ENCODE assay signal across 24 cellular contexts in the genomic region with DNA sequence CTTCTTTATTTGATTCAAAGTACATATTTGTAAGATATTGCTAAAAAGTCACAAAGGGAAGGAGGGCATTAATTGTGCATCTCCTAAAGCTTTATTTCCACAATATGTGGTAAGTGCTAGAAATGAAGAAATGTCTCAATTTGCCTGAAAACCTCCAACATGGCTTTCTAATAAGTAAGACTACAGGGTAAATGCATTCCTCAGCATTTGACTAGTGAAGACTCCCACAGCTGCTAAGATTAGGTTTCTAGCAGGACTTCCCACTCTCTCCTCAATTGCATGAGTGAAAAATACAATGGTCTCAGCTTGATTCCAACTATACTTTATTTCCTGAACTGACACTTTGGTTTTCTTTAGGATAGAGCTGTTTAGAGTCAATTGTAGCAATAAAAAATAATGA.
"Had no signal": no experiment of that assay in that cellular context is flagged by ENCODE, and none has a peak within 500 bp of the region (broad histone marks: within the 10 kb centered on the region; RNA-seq: fewer than 3 reads in every experiment).

No MANE protein-coding gene starts in this region.

- H3K27ac Mint-ChIP-seq: dendritic cell treated with granulocyte-macrophage colony-stimulating factor and Interleukin-4, amounts not matched to agents 40 ng/mL and 50 ng/mL, for 4 days; endodermal cell; mesothelial cell of epicardium; natural killer cell; stimulated activated effector memory CD8-positive, alpha-beta T cell treated with anti-CD3 and anti-CD28 coated beads, Interleukin-12 subunit alpha, Interleukin-12 subunit beta, amount 100 ng/mL, for 72 hours had no signal

- H3K4me1 ChIP-seq: left lung, tibial nerve, upper lobe of right lung, uterus had no signal

- H3K4me3 ChIP-seq: colonic mucosa, esophagus muscularis mucosa, left lung, pancreas, right lobe of liver, testis, tibial nerve, upper lobe of right lung, uterus had no signal

- H3K9me3 ChIP-seq: colonic mucosa, esophagus muscularis mucosa, left lung, neutrophil, pancreas, right lobe of liver, testis, tibial nerve, upper lobe of right lung, uterus had no signal

- H3K27me3 ChIP-seq: colonic mucosa, esophagus muscularis mucosa, left lung, neutrophil, pancreas, right lobe of liver, testis, tibial nerve, upper lobe of right lung, uterus had no signal

- DNase-seq: effector CD8-positive, alpha-beta T cell; endodermal cell; foreskin melanocyte; hypothalamus; left lung; mesenchymal stem cell; natural killer cell; pancreas; right lobe of liver; stimulated activated CD4-positive, alpha-beta T cell treated with anti-CD3 and anti-CD28 coated beads, Interleukin-2, amount 100 ng/mL, for 24 hours; stimulated activated CD4-positive, alpha-beta T cell treated with anti-CD3 and anti-CD28 coated beads, Interleukin-4, amount 100 ng/mL, for 24 hours; stimulated activated naive CD8-positive, alpha-beta T cell treated with anti-CD3 and anti-CD28 coated beads, Interleukin-15, Interleukin-2, amounts not matched to agents 100 U/mL and 50 U/mL, for 24 hours; substantia nigra; testis; upper lobe of right lung; uterus had no signal

- H3K36me3 ChIP-seq: colonic mucosa, esophagus muscularis mucosa, left lung, neutrophil, pancreas, right lobe of liver, tibial nerve, upper lobe of right lung, uterus had no signal

- H3K9me3 Mint-ChIP-seq: endodermal cell, mesothelial cell of epicardium had no signal

- H3K4me3 Mint-ChIP-seq: central memory CD8-positive, alpha-beta T cell; dendritic cell treated with granulocyte-macrophage colony-stimulating factor and Interleukin-4, amounts not matched to agents 40 ng/mL and 50 ng/mL, for 4 days; endodermal cell; mesothelial cell of epicardium; natural killer cell; stimulated activated effector memory CD8-positive, alpha-beta T cell treated with anti-CD3 and anti-CD28 coated beads, Interleukin-12 subunit alpha, Interleukin-12 subunit beta, amount 100 ng/mL, for 72 hours had no signal

- H3K36me3 Mint-ChIP-seq: mesothelial cell of epicardium; natural killer cell; stimulated activated effector memory CD8-positive, alpha-beta T cell treated with anti-CD3 and anti-CD28 coated beads, Interleukin-12 subunit alpha, Interleukin-12 subunit beta, amount 100 ng/mL, for 72 hours had no signal

- H3K27me3 Mint-ChIP-seq: central memory CD8-positive, alpha-beta T cell; dendritic cell treated with granulocyte-macrophage colony-stimulating factor and Interleukin-4, amounts not matched to agents 40 ng/mL and 50 ng/mL, for 4 days had no signal

- H3K27ac ChIP-seq: colonic mucosa, esophagus muscularis mucosa, left lung, neutrophil, pancreas, right lobe of liver, testis, tibial nerve, upper lobe of right lung, uterus had no signal

- H3K4me1 Mint-ChIP-seq: central memory CD8-positive, alpha-beta T cell; mesothelial cell of epicardium; natural killer cell; stimulated activated effector memory CD8-positive, alpha-beta T cell treated with anti-CD3 and anti-CD28 coated beads, Interleukin-12 subunit alpha, Interleukin-12 subunit beta, amount 100 ng/mL, for 72 hours had no signal

- FAIRE-seq: pancreas had no signal
